8 cellular contexts compared by ENCODE assay signal in the genomic region with DNA sequence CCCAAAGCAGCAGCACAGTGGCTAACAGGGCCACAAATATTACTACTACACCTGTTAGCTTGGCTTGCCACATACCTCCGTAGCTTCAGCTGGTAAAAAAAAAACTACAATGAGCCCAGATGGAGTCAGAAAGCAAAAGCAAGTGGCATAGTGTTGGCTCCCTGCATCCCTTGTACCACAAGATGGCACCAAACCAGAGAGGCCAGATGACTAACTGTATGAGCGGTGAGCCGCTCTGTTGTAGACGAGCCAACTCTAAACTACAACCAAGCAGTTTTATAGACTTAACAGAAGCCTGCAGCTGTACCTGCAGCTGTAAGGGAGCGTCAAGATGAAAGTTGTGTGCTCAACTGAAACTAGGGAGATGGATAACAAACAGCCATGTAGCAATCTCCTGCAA.
DNase-seq lines count a peak whose midpoint lies in the region; ATAC-seq and TF ChIP-seq lines count a peak whose summit lies in the region.

No MANE protein-coding gene starts in this region.

- no peaks in the 10 kb centered on the region for H3K9me3 ChIP-seq in PC-3 (ENCODE audit: low read length)
- H3K9me3 ChIP-seq in hepatocyte (ENCODE audit: low read depth): no peaks in the 10 kb centered on the region
- no peaks in the 10 kb centered on the region for H3K9me3 ChIP-seq in upper lobe of right lung

- no peak overlapping the region; the same call in 1 of the 2 replicates for H2AFZ ChIP-seq in PC-3 (ENCODE audit: low read length)
- no peak overlapping the region for H2AFZ ChIP-seq in hepatocyte

- H3F3A ChIP-seq in PC-3 (ENCODE audit: low read length, unreplicated experiment): no peaks in the 10 kb centered on the region

- TF ChIP-seq CTCF in PC-3 (conservative IDR thresholded peaks at IDR 0.05; ENCODE audit: low read depth, low read length): peak; percentile 79
- TF ChIP-seq CTCF in hepatocyte (IDR thresholded peaks at IDR 0.05; ENCODE audit: poor library complexity): peak; percentile 36
- TF ChIP-seq CTCF in upper lobe of right lung (IDR thresholded peaks at IDR 0.05): no peak

- no TSS peak for BruUV-seq in PC-3 (replicated peaks; lab: Mats Ljungman, UMichigan)

- H3K27me3 ChIP-seq in PC-3 (ENCODE audit: low read length) (peaks cover 13% of the 10 kb centered on the region; the same call in 1 of the 2 replicates), hepatocyte (no peaks in the 10 kb centered on the region), upper lobe of right lung (no peaks in the 10 kb centered on the region)

- H3K36me3 ChIP-seq in PC-3 (ENCODE audit: low read depth, low read length) (no peaks in the 10 kb centered on the region), hepatocyte (replicated peaks; ENCODE audit: insufficient read depth, low read depth) (no peaks in the 10 kb centered on the region), upper lobe of right lung (no peaks in the 10 kb centered on the region)

- H3K4me1 ChIP-seq in PC-3 (ENCODE audit: insufficient read depth, low read length) (no peaks in the 10 kb centered on the region), hepatocyte (ENCODE audit: insufficient read depth) (no peaks in the 10 kb centered on the region), upper lobe of right lung (no peaks in the 10 kb centered on the region)

- no peak overlapping the region for H3K27ac ChIP-seq in PC-3 (ENCODE audit: low read length)
- no peak overlapping the region for H3K27ac ChIP-seq in hepatocyte
- H3K27ac ChIP-seq in upper lobe of right lung: no peak overlapping the region

- ATAC-seq in GM19328 (IDR thresholded peaks at IDR 0.05; ENCODE audit: unreplicated experiment) (peak; percentile 68), PC-3 (peak; percentile 96), upper lobe of right lung (no peak)

- 52% methylated on average over 5 of the region's 5 CpGs for WGBS in hepatocyte (ENCODE audit: low lambda C conversion rate, missing lambda C conversion rate)

- CTCF ChIA-PET in PC-3 (lab: Charles Lee): interaction anchor here (0.6 to 1.0 kb wide), 5 partner anchors 19 to 78 kb away, joined by 3 to 5 read pairs (median 4); no protein-coding TSS in a partner anchor

- DNase-seq in AG08395 (ENCODE audit: low spot score): peak; percentile 46
- DNase-seq in PC-3: peak; percentile 71
- DNase-seq in hepatocyte (ENCODE audit: low spot score): peak; percentile 17
- DNase-seq in upper lobe of right lung: no peak
- no peak for DNase-seq in NCI-H524 treated with DMSO at 0.1 percent for 48 hours (lab: John Stamatoyannopoulos, UW)
- DNase-seq in middle frontal gyrus (ENCODE audit: extremely low spot score, low spot score): no peak
- no peak for DNase-seq in DMS79 (lab: John Stamatoyannopoulos, UW)

- H3K4me2 ChIP-seq in PC-3 (ENCODE audit: low read length) (peak overlapping the region; percentile 29), hepatocyte (no peak overlapping the region)

- intact Hi-C loops in PC-3 (cut with micrococcal nuclease) (loop anchor here (1.0 to 5.0 kb wide), 2 partner anchors 21 to 76 kb away; no protein-coding TSS in a partner anchor), upper lobe of right lung (cut with DNase I) (no loop called here)

- H4K20me1 ChIP-seq in PC-3 (ENCODE audit: low read length): no peaks in the 10 kb centered on the region
- no peaks in the 10 kb centered on the region for H4K20me1 ChIP-seq in hepatocyte (ENCODE audit: insufficient read depth, poor library complexity, severe bottlenecking)

- H3K9me2 ChIP-seq in PC-3 (replicated peaks; ENCODE audit: low read length) (no peaks in the 10 kb centered on the region), hepatocyte (replicated peaks; ENCODE audit: insufficient read depth) (no peaks in the 10 kb centered on the region)

- POLR2A ChIA-PET in PC-3 (lab: Charles Lee; ENCODE audit: unreplicated experiment): no interaction called here

- H3K79me2 ChIP-seq in PC-3 (ENCODE audit: low read length): no peaks in the 10 kb centered on the region
- no peaks in the 10 kb centered on the region for H3K79me2 ChIP-seq in hepatocyte

- H3K9ac ChIP-seq in PC-3 (ENCODE audit: low read length): no peak overlapping the region

- H3K4me3 ChIP-seq in PC-3 (ENCODE audit: low read length) (no peak overlapping the region), hepatocyte (no peak overlapping the region), upper lobe of right lung (no peak overlapping the region)

Comparison
In these comparisons a context has a peak if more than half of its experiments do, and no peak if none do; other contexts are left out.
1. DNase-seq: peak in AG08395 (single experiment), PC-3 (single experiment) and hepatocyte (single experiment); none in upper lobe of right lung (single experiment), NCI-H524 treated with DMSO at 0.1 percent for 48 hours (single experiment), middle frontal gyrus (single experiment) and DMS79 (single experiment).